ENCODE assay signal across 1 cellular context in the genomic region with DNA sequence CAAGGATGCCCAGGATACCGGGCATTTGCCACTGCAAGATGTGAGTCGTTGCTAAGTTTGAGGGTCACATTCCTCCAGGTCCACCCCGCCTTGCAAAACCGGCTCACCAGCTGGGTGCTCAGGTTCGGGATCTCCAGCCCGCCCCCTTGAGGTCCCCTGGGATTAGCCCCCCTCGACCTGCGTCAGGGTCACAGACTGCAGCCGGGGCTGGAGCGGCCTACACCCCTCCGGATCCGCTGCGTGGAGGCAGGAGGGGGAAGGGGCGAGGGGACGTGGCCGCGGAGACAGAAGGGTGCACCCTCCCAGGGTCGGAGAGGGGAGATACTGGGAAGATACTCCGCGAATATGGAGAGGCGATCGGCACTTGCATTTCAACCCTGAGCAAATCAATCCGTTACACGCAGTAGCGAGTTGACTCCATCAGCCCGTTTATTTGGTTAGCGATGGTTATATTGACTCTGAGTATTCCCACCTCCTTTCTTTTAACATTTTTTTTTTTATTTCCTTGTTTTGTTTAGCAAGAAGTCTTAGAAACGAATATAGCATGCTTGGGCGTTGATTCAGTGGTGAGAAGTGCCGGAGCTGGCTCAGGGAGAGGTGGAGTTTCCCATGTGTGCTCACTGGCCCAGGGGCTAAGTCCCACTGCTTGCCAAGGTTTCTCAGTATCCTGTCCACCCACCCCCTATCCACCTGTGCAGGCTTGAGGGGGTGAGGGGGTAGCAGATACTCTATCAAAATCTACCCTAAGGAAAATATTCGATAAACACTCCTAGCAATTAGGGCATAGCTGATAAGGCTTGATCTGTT.
A peak's percentile ranks its signal among the peaks of the same experiment; 100 is the strongest.
TF ChIP-seq lines count a peak whose summit lies in the region.

No MANE protein-coding gene starts in this region.

TF ChIP-seq in HepG2, 621 proteins besides CTCF, POLR2A, EP300 and RAD21 (continued from another document and continues in another):
- TF ChIP-seq ZNF550 (CRISPR knock-in tag; IDR thresholded peaks at IDR 0.05; ENCODE audit: borderline replicate concordance): no peak
- no peak for TF ChIP-seq ZNF781 (CRISPR knock-in tag; IDR thresholded peaks at IDR 0.05; ENCODE audit: borderline replicate concordance, not compliant biosample characterization)
- no peak for TF ChIP-seq MBNL3 (CRISPR knock-in tag; conservative IDR thresholded peaks at IDR 0.05)
- TF ChIP-seq MTF2 (CRISPR knock-in tag; IDR thresholded peaks at IDR 0.05; ENCODE audit: borderline replicate concordance): 0 out of 2 replicates have a peak, but pooled peaks have one; percentile 63
- no peak for TF ChIP-seq MXD4 (CRISPR knock-in tag; IDR thresholded peaks at IDR 0.05)
- no peak for TF ChIP-seq SRSF9 (IDR thresholded peaks at IDR 0.05; ENCODE audit: borderline replicate concordance, insufficient read depth, low read depth, low read length, poor library complexity, severe bottlenecking)
- TF ChIP-seq, protein P1, sequence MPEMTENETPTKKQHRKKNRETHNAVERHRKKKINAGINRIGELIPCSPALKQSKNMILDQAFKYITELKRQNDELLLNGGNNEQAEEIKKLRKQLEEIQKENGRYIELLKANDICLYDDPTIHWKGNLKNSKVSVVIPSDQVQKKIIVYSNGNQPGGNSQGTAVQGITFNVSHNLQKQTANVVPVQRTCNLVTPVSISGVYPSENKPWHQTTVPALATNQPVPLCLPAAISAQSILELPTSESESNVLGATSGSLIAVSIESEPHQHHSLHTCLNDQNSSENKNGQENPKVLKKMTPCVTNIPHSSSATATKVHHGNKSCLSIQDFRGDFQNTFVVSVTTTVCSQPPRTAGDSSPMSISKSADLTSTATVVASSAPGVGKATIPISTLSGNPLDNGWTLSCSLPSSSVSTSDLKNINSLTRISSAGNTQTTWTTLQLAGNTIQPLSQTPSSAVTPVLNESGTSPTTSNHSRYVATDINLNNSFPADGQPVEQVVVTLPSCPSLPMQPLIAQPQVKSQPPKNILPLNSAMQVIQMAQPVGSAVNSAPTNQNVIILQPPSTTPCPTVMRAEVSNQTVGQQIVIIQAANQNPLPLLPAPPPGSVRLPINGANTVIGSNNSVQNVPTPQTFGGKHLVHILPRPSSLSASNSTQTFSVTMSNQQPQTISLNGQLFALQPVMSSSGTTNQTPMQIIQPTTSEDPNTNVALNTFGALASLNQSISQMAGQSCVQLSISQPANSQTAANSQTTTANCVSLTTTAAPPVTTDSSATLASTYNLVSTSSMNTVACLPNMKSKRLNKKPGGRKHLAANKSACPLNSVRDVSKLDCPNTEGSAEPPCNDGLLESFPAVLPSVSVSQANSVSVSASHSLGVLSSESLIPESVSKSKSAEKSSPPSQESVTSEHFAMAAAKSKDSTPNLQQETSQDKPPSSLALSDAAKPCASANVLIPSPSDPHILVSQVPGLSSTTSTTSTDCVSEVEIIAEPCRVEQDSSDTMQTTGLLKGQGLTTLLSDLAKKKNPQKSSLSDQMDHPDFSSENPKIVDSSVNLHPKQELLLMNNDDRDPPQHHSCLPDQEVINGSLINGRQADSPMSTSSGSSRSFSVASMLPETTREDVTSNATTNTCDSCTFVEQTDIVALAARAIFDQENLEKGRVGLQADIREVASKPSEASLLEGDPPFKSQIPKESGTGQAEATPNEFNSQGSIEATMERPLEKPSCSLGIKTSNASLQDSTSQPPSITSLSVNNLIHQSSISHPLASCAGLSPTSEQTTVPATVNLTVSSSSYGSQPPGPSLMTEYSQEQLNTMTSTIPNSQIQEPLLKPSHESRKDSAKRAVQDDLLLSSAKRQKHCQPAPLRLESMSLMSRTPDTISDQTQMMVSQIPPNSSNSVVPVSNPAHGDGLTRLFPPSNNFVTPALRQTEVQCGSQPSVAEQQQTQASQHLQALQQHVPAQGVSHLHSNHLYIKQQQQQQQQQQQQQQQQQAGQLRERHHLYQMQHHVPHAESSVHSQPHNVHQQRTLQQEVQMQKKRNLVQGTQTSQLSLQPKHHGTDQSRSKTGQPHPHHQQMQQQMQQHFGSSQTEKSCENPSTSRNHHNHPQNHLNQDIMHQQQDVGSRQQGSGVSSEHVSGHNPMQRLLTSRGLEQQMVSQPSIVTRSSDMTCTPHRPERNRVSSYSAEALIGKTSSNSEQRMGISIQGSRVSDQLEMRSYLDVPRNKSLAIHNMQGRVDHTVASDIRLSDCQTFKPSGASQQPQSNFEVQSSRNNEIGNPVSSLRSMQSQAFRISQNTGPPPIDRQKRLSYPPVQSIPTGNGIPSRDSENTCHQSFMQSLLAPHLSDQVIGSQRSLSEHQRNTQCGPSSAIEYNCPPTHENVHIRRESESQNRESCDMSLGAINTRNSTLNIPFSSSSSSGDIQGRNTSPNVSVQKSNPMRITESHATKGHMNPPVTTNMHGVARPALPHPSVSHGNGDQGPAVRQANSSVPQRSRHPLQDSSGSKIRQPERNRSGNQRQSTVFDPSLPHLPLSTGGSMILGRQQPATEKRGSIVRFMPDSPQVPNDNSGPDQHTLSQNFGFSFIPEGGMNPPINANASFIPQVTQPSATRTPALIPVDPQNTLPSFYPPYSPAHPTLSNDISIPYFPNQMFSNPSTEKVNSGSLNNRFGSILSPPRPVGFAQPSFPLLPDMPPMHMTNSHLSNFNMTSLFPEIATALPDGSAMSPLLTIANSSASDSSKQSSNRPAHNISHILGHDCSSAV (CRISPR knock-in tag; IDR thresholded peaks at IDR 0.05; ENCODE audit: borderline replicate concordance): no peak
- TF ChIP-seq, protein P2, sequence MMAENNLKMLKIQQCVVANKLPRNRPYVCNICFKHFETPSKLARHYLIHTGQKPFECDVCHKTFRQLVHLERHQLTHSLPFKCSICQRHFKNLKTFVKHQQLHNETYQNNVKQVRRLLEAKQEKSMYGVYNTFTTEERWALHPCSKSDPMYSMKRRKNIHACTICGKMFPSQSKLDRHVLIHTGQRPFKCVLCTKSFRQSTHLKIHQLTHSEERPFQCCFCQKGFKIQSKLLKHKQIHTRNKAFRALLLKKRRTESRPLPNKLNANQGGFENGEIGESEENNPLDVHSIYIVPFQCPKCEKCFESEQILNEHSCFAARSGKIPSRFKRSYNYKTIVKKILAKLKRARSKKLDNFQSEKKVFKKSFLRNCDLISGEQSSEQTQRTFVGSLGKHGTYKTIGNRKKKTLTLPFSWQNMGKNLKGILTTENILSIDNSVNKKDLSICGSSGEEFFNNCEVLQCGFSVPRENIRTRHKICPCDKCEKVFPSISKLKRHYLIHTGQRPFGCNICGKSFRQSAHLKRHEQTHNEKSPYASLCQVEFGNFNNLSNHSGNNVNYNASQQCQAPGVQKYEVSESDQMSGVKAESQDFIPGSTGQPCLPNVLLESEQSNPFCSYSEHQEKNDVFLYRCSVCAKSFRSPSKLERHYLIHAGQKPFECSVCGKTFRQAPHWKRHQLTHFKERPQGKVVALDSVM (CRISPR knock-in tag; IDR thresholded peaks at IDR 0.05): no peak; the same call in 1 of the 2 replicates
- no peak for TF ChIP-seq KDM1A (CRISPR knock-in tag; IDR thresholded peaks at IDR 0.05)
- TF ChIP-seq ETV6 (CRISPR knock-in tag; conservative IDR thresholded peaks at IDR 0.05): no peak
- no peak for TF ChIP-seq ZSCAN9 (CRISPR knock-in tag; IDR thresholded peaks at IDR 0.05; ENCODE audit: borderline replicate concordance)
- TF ChIP-seq ZNF549 (CRISPR knock-in tag; IDR thresholded peaks at IDR 0.05): no peak
- TF ChIP-seq, protein P3, sequence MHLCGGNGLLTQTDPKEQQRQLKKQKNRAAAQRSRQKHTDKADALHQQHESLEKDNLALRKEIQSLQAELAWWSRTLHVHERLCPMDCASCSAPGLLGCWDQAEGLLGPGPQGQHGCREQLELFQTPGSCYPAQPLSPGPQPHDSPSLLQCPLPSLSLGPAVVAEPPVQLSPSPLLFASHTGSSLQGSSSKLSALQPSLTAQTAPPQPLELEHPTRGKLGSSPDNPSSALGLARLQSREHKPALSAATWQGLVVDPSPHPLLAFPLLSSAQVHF (CRISPR knock-in tag; IDR thresholded peaks at IDR 0.05): 0 out of 2 replicates have a peak, but pooled peaks have one; percentile 41
- TF ChIP-seq, protein P4, sequence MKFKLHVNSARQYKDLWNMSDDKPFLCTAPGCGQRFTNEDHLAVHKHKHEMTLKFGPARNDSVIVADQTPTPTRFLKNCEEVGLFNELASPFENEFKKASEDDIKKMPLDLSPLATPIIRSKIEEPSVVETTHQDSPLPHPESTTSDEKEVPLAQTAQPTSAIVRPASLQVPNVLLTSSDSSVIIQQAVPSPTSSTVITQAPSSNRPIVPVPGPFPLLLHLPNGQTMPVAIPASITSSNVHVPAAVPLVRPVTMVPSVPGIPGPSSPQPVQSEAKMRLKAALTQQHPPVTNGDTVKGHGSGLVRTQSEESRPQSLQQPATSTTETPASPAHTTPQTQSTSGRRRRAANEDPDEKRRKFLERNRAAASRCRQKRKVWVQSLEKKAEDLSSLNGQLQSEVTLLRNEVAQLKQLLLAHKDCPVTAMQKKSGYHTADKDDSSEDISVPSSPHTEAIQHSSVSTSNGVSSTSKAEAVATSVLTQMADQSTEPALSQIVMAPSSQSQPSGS (CRISPR knock-in tag; IDR thresholded peaks at IDR 0.05): no peak
- no peak for TF ChIP-seq SYNCRIP (IDR thresholded peaks at IDR 0.05; ENCODE audit: insufficient read depth, low read depth, low read length)
- TF ChIP-seq, protein P5, sequence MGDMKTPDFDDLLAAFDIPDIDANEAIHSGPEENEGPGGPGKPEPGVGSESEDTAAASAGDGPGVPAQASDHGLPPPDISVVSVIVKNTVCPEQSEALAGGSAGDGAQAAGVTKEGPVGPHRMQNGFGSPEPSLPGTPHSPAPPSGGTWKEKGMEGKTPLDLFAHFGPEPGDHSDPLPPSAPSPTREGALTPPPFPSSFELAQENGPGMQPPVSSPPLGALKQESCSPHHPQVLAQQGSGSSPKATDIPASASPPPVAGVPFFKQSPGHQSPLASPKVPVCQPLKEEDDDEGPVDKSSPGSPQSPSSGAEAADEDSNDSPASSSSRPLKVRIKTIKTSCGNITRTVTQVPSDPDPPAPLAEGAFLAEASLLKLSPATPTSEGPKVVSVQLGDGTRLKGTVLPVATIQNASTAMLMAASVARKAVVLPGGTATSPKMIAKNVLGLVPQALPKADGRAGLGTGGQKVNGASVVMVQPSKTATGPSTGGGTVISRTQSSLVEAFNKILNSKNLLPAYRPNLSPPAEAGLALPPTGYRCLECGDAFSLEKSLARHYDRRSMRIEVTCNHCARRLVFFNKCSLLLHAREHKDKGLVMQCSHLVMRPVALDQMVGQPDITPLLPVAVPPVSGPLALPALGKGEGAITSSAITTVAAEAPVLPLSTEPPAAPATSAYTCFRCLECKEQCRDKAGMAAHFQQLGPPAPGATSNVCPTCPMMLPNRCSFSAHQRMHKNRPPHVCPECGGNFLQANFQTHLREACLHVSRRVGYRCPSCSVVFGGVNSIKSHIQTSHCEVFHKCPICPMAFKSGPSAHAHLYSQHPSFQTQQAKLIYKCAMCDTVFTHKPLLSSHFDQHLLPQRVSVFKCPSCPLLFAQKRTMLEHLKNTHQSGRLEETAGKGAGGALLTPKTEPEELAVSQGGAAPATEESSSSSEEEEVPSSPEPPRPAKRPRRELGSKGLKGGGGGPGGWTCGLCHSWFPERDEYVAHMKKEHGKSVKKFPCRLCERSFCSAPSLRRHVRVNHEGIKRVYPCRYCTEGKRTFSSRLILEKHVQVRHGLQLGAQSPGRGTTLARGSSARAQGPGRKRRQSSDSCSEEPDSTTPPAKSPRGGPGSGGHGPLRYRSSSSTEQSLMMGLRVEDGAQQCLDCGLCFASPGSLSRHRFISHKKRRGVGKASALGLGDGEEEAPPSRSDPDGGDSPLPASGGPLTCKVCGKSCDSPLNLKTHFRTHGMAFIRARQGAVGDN (CRISPR knock-in tag; IDR thresholded peaks at IDR 0.05): peak; percentile 79
- no peak for TF ChIP-seq PAF1 (CRISPR knock-in tag; IDR thresholded peaks at IDR 0.05)
- TF ChIP-seq POLR2G (IDR thresholded peaks at IDR 0.05; ENCODE audit: low read depth, low read length): 0 out of 2 replicates have a peak, but pooled peaks have one; percentile 29
- no peak for TF ChIP-seq CHCHD3 (CRISPR knock-in tag; IDR thresholded peaks at IDR 0.05)
- no peak for TF ChIP-seq PCBP1 (IDR thresholded peaks at IDR 0.05; ENCODE audit: borderline replicate concordance, low read depth, low read length)
- TF ChIP-seq ZZZ3 (CRISPR knock-in tag; IDR thresholded peaks at IDR 0.05; ENCODE audit: borderline replicate concordance): 0 out of 2 replicates have a peak, but pooled peaks have one; percentile 39
- no peak for TF ChIP-seq MED8 (CRISPR knock-in tag; IDR thresholded peaks at IDR 0.05; ENCODE audit: insufficient replicate concordance)
- TF ChIP-seq ZNF792 (CRISPR knock-in tag; IDR thresholded peaks at IDR 0.05): no peak
- TF ChIP-seq, protein P6, sequence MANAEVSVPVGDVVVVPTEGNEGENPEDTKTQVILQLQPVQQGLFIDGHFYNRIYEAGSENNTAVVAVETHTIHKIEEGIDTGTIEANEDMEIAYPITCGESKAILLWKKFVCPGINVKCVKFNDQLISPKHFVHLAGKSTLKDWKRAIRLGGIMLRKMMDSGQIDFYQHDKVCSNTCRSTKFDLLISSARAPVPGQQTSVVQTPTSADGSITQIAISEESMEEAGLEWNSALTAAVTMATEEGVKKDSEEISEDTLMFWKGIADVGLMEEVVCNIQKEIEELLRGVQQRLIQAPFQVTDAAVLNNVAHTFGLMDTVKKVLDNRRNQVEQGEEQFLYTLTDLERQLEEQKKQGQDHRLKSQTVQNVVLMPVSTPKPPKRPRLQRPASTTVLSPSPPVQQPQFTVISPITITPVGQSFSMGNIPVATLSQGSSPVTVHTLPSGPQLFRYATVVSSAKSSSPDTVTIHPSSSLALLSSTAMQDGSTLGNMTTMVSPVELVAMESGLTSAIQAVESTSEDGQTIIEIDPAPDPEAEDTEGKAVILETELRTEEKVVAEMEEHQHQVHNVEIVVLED (CRISPR knock-in tag; IDR thresholded peaks at IDR 0.05; ENCODE audit: borderline replicate concordance): no peak
- TF ChIP-seq FOXO1 (CRISPR knock-in tag; IDR thresholded peaks at IDR 0.05): no peak
- TF ChIP-seq ZNF501 (CRISPR knock-in tag; IDR thresholded peaks at IDR 0.05): 0 out of 2 replicates have a peak, but pooled peaks have one; percentile 13
- TF ChIP-seq, protein P7, sequence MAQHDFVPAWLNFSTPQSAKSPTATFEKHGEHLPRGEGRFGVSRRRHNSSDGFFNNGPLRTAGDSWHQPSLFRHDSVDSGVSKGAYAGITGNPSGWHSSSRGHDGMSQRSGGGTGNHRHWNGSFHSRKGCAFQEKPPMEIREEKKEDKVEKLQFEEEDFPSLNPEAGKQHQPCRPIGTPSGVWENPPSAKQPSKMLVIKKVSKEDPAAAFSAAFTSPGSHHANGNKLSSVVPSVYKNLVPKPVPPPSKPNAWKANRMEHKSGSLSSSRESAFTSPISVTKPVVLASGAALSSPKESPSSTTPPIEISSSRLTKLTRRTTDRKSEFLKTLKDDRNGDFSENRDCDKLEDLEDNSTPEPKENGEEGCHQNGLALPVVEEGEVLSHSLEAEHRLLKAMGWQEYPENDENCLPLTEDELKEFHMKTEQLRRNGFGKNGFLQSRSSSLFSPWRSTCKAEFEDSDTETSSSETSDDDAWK (CRISPR knock-in tag; IDR thresholded peaks at IDR 0.05): no peak
- TF ChIP-seq KDM4B (CRISPR knock-in tag; IDR thresholded peaks at IDR 0.05): 0 out of 2 replicates have a peak, but pooled peaks have one; percentile 47
- no peak for TF ChIP-seq SOX5 (CRISPR knock-in tag; IDR thresholded peaks at IDR 0.05; ENCODE audit: borderline replicate concordance)
